Comparison of ENCODE assay signal across 2 cellular contexts in genomic region chr2:96447726-96448125, GRCh38.
TF ChIP-seq lines count a peak whose summit lies in the region.

No MANE protein-coding gene starts in this region.

TF ChIP-seq in IMR-90, 13 proteins besides CTCF, POLR2A, EP300 and RAD21:
- 0 out of 2 replicates have a peak, but pooled peaks have one; percentile 14 for TF ChIP-seq CEBPB (IDR thresholded peaks at IDR 0.05; ENCODE audit: low read depth, low read length)
- no peak for TF ChIP-seq RCOR1 (IDR thresholded peaks at IDR 0.05; ENCODE audit: insufficient replicate concordance, low read length)
TF ChIP-seq in IMR-90: peak in this region for 1.

TF ChIP-seq in H1, 55 proteins besides CTCF, POLR2A, EP300 and RAD21:
- TF ChIP-seq PHF8 (conservative IDR thresholded peaks at IDR 0.05; ENCODE audit: low read depth, low read length) = no peak
- no peak for TF ChIP-seq SRF (IDR thresholded peaks at IDR 0.05; ENCODE audit: low read depth, low read length)
- no peak for TF ChIP-seq JUN (IDR thresholded peaks at IDR 0.05; ENCODE audit: low read depth, low read length)
- no peak for TF ChIP-seq SIRT6 (IDR thresholded peaks at IDR 0.05; ENCODE audit: low read length)
- TF ChIP-seq MAFK (IDR thresholded peaks at IDR 0.05; ENCODE audit: low read depth, low read length) = no peak
- no peak for TF ChIP-seq RBBP5 (IDR thresholded peaks at IDR 0.05; ENCODE audit: borderline replicate concordance, low read depth, low read length)
- no peak for TF ChIP-seq CBX5 (IDR thresholded peaks at IDR 0.05; ENCODE audit: low read depth, low read length)
